In the genomic region with DNA sequence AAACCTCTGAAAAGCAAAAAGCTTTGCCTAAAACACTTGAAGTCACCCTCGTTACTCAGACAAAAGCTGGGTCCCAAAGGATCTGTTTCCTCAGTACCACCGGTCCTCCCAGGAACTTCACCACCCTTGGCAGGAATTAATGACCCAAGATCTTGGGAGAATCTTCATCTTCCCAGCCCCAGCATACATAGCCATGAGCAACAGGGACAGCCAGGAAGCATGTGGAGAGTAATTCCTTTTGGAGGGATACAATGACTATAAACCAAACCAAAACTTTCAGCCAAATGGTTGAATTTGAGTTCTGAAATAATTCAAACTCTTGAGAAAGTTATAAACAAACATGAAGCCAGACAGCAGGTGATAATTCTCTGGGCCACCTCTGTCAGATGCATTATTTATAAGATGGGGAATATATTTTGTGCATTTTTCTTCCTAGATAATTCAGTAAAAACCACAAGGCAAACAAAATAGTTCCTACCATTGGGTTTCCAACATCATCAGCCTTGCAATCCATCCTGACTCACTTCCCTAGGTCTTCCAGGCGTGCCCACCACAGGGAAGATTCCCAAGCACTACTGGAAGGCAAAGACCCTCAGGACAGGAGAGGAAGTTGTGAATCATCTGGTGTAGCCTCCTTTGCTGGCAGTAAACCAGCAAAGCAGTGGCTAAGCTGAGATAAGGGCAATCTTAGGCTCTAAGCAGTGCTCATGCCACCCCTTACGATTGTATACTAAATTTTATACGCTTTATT, we compare ENCODE assay signal across 19 cellular contexts.
A peak's percentile ranks its signal among the peaks of the same experiment; 100 is the strongest.
DNase-seq lines count a peak whose midpoint lies in the region; FAIRE-seq and TF ChIP-seq lines count a peak whose summit lies in the region.
"Had no signal": no experiment of that assay in that cellular context is flagged by ENCODE, and none has a peak within 500 bp of the region (broad histone marks: within the 10 kb centered on the region; RNA-seq: fewer than 3 reads in every experiment).

No MANE protein-coding gene starts in this region.

- H3K36me3 ChIP-seq in endodermal cell (ENCODE audit: control insufficient read depth, insufficient read depth, low read length) (no peaks in the 10 kb centered on the region), osteoblast (ENCODE audit: insufficient read depth, low read length) (no peaks in the 10 kb centered on the region)
- H3K36me3 ChIP-seq: BLaER1, tibial nerve had no signal

- H3K4me1 ChIP-seq in endodermal cell (ENCODE audit: control insufficient read depth, insufficient read depth, low read length), result no peaks in the 10 kb centered on the region
- H3K4me1 ChIP-seq in osteoblast (ENCODE audit: insufficient read depth, low read length), result peaks cover 26% of the 10 kb centered on the region
- H3K4me1 ChIP-seq: BLaER1, tibial nerve had no signal

- no peaks in the 10 kb centered on the region for H3K9me3 Mint-ChIP-seq in endodermal cell
- H3K9me3 Mint-ChIP-seq in activated T-helper 1 cell treated with anti-CD3 and anti-CD28 coated beads, Interleukin-12 subunit alpha, Interleukin-12 subunit beta, Interleukin-2, Interleukin-4 antibody, amounts not matched to agents 30 ng/mL and 10 ng/mL and 1 ng/mL, durations not matched to agents 14 hours and 24 hours and 36 hours, result no peaks in the 10 kb centered on the region
- H3K9me3 Mint-ChIP-seq: brain, mesothelial cell of epicardium had no signal

- H3K9me3 ChIP-seq in endodermal cell (ENCODE audit: control insufficient read depth, low read length), result no peaks in the 10 kb centered on the region
- no peaks in the 10 kb centered on the region for H3K9me3 ChIP-seq in osteoblast (ENCODE audit: low read depth, low read length)
- H3K9me3 ChIP-seq: BLaER1, tibial nerve had no signal

- no peak overlapping the region for H2AFZ ChIP-seq in osteoblast (ENCODE audit: low read length)
- H2AFZ ChIP-seq: PC-9 had no signal

- peak overlapping the region; percentile 1 for H3K4me2 ChIP-seq in osteoblast (ENCODE audit: insufficient read depth, low read length)
- H3K4me2 ChIP-seq: BLaER1, PC-9 had no signal

- H3K4me3 ChIP-seq in endodermal cell (ENCODE audit: low read length) (no peak overlapping the region), osteoblast (ENCODE audit: insufficient read depth, low read length) (no peak overlapping the region)
- H3K4me3 ChIP-seq: BLaER1, PC-9, tibial nerve had no signal

- H3K27me3 ChIP-seq in endodermal cell (ENCODE audit: control insufficient read depth, insufficient read depth, low read length, poor library complexity, severe bottlenecking) (no peaks in the 10 kb centered on the region), osteoblast (ENCODE audit: insufficient read depth, low read length) (peaks cover 5% of the 10 kb centered on the region)
- H3K27me3 ChIP-seq: BLaER1, tibial nerve had no signal

- H4K20me1 ChIP-seq in osteoblast (ENCODE audit: insufficient read depth, low read length), result no peaks in the 10 kb centered on the region
- H4K20me1 ChIP-seq: BLaER1 had no signal

- DNase-seq in ELR (ENCODE audit: low read depth), result peak; percentile 94
- peak; percentile 100 for DNase-seq in RPMI7951 (ENCODE audit: low read depth)
- DNase-seq in endodermal cell, result peak; percentile 20
- peak; percentile 65 for DNase-seq in osteoblast (ENCODE audit: insufficient read length, low spot score, missing footprints)
- DNase-seq in activated T-helper 1 cell treated with anti-CD3 and anti-CD28 coated beads, Interleukin-12 subunit alpha, Interleukin-12 subunit beta, Interleukin-2, Interleukin-4 antibody, amounts not matched to agents 30 ng/mL and 10 ng/mL and 1 ng/mL, durations not matched to agents 14 hours and 24 hours and 36 hours (ENCODE audit: low spot score), result no peak
- DNase-seq in GM12891 (ENCODE audit: insufficient read length, low spot score), result no peak
- DNase-seq in DMS 273 (lab: John Stamatoyannopoulos, UW; ENCODE audit: unreplicated experiment), result no peak
- no peak for DNase-seq in erythroblast (lab: John Stamatoyannopoulos, UW)
- DNase-seq: effector memory CD4-positive, alpha-beta T cell; glutamatergic neuron; HCEC 1CT; NCI-H1694; NCI-H526; PC-9; stimulated activated CD4-positive, alpha-beta T cell treated with anti-CD3 and anti-CD28 coated beads, Interleukin-4, amount 100 ng/mL, for 4 hours had no signal

- no peak overlapping the region for H3K27ac Mint-ChIP-seq in endodermal cell
- H3K27ac Mint-ChIP-seq in activated T-helper 1 cell treated with anti-CD3 and anti-CD28 coated beads, Interleukin-12 subunit alpha, Interleukin-12 subunit beta, Interleukin-2, Interleukin-4 antibody, amounts not matched to agents 30 ng/mL and 10 ng/mL and 1 ng/mL, durations not matched to agents 14 hours and 24 hours and 36 hours, result no peak overlapping the region
- H3K27ac Mint-ChIP-seq: brain, mesothelial cell of epicardium had no signal

- H3K27ac ChIP-seq in endodermal cell (ENCODE audit: low read depth, low read length) (no peak overlapping the region), osteoblast (ENCODE audit: low read depth, low read length) (no peak overlapping the region)
- H3K27ac ChIP-seq: BLaER1, PC-9, tibial nerve had no signal

- no peaks in the 10 kb centered on the region for H3K79me2 ChIP-seq in osteoblast (ENCODE audit: insufficient read depth, low read length)

- peaks cover 2% of the 10 kb centered on the region for H3K27me3 Mint-ChIP-seq in endodermal cell (ENCODE audit: insufficient read depth)
- peaks cover 22% of the 10 kb centered on the region for H3K27me3 Mint-ChIP-seq in activated T-helper 1 cell treated with anti-CD3 and anti-CD28 coated beads, Interleukin-12 subunit alpha, Interleukin-12 subunit beta, Interleukin-2, Interleukin-4 antibody, amounts not matched to agents 30 ng/mL and 10 ng/mL and 1 ng/mL, durations not matched to agents 14 hours and 24 hours and 36 hours (ENCODE audit: insufficient read depth)

- no peaks in the 10 kb centered on the region for H3K36me3 Mint-ChIP-seq in endodermal cell (ENCODE audit: low read depth)
- H3K36me3 Mint-ChIP-seq in activated T-helper 1 cell treated with anti-CD3 and anti-CD28 coated beads, Interleukin-12 subunit alpha, Interleukin-12 subunit beta, Interleukin-2, Interleukin-4 antibody, amounts not matched to agents 30 ng/mL and 10 ng/mL and 1 ng/mL, durations not matched to agents 14 hours and 24 hours and 36 hours (ENCODE audit: low read depth), result no peaks in the 10 kb centered on the region
- H3K36me3 Mint-ChIP-seq: brain, mesothelial cell of epicardium had no signal

- H3K9ac ChIP-seq in endodermal cell (ENCODE audit: extremely low read depth, low read length, poor library complexity, severe bottlenecking), result no peak overlapping the region
- H3K9ac ChIP-seq: BLaER1 had no signal

- TF ChIP-seq CTCF in endodermal cell (conservative IDR thresholded peaks at IDR 0.05) (no peak), osteoblast (IDR thresholded peaks at IDR 0.05; ENCODE audit: extremely low read depth, low read depth, low read length) (no peak)

- no peak for FAIRE-seq in GM12891 (lab: Jason Lieb, UNC)

- no peak overlapping the region for H3K4me3 Mint-ChIP-seq in endodermal cell
- H3K4me3 Mint-ChIP-seq in activated T-helper 1 cell treated with anti-CD3 and anti-CD28 coated beads, Interleukin-12 subunit alpha, Interleukin-12 subunit beta, Interleukin-2, Interleukin-4 antibody, amounts not matched to agents 30 ng/mL and 10 ng/mL and 1 ng/mL, durations not matched to agents 14 hours and 24 hours and 36 hours, result no peak overlapping the region
- H3K4me3 Mint-ChIP-seq: brain, mesothelial cell of epicardium had no signal

- peaks cover 10% of the 10 kb centered on the region for H3K4me1 Mint-ChIP-seq in endodermal cell
- H3K4me1 Mint-ChIP-seq in activated T-helper 1 cell treated with anti-CD3 and anti-CD28 coated beads, Interleukin-12 subunit alpha, Interleukin-12 subunit beta, Interleukin-2, Interleukin-4 antibody, amounts not matched to agents 30 ng/mL and 10 ng/mL and 1 ng/mL, durations not matched to agents 14 hours and 24 hours and 36 hours (ENCODE audit: low read depth), result no peaks in the 10 kb centered on the region

- intact Hi-C loops in activated T-helper 1 cell treated with anti-CD3 and anti-CD28 coated beads, Interleukin-12 subunit alpha, Interleukin-12 subunit beta, Interleukin-2, Interleukin-4 antibody, amounts not matched to agents 30 ng/mL and 10 ng/mL and 1 ng/mL, durations not matched to agents 14 hours and 24 hours and 36 hours (cut with micrococcal nuclease), result no loop called here

- WGBS in endodermal cell (ENCODE audit: insufficient coverage in 1 of 2, insufficient read length in 1 of 2), 2 experiments, result 88 to 92% methylated on average over 3 to 5 of the region's 5 CpGs

- TF ChIP-seq POLR2A in GM12891 (IDR thresholded peaks at IDR 0.05; ENCODE audit: low read depth, low read length), result no peak
- TF ChIP-seq POLR2A in erythroblast (IDR thresholded peaks at IDR 0.05; ENCODE audit: low read length), result no peak

TF ChIP-seq in GM12891, 5 proteins besides CTCF, POLR2A, EP300 and RAD21:
- TF ChIP-seq POLR2AphosphoS5 (IDR thresholded peaks at IDR 0.05; ENCODE audit: low read depth, low read length) (no peak), POU2F2 (IDR thresholded peaks at IDR 0.05; ENCODE audit: low read depth, low read length) (no peak), PAX5 (IDR thresholded peaks at IDR 0.05; ENCODE audit: insufficient read depth, low read length, severe bottlenecking) (no peak), TAF1 (IDR thresholded peaks at IDR 0.05; ENCODE audit: low read depth, low read length) (no peak), SPI1 (IDR thresholded peaks at IDR 0.05; ENCODE audit: low read depth, low read length) (no peak)

Comparison
In these comparisons a context has a peak if more than half of its experiments do, and no peak if none do; other contexts are left out.
1. DNase-seq: peak in ELR (single experiment), RPMI7951 (single experiment), endodermal cell (single experiment) and osteoblast (single experiment); none in activated T-helper 1 cell treated with anti-CD3 and anti-CD28 coated beads, Interleukin-12 subunit alpha, Interleukin-12 subunit beta, Interleukin-2, Interleukin-4 antibody, amounts not matched to agents 30 ng/mL and 10 ng/mL and 1 ng/mL, durations not matched to agents 14 hours and 24 hours and 36 hours (single experiment), GM12891 (single experiment), DMS 273 (single experiment) and erythroblast (0 of 2).